1 cellular context compared by ENCODE assay signal in genomic region chr10:13649844-13650520, GRCh38.
TF ChIP-seq lines count a peak whose summit lies in the region.

No MANE protein-coding gene starts in this region.

TF ChIP-seq in K562, 482 proteins besides CTCF, POLR2A, EP300 and RAD21 (continued from another document):
- TF ChIP-seq THAP12 (CRISPR knock-in tag; IDR thresholded peaks at IDR 0.05): no peak
- no peak for TF ChIP-seq ZBTB7A (IDR thresholded peaks at IDR 0.05; ENCODE audit: borderline replicate concordance, control insufficient read depth, low read depth, low read length)
- no peak for TF ChIP-seq KAT2B (IDR thresholded peaks at IDR 0.05; ENCODE audit: low read depth, low read length)
- no peak for TF ChIP-seq EP400 (IDR thresholded peaks at IDR 0.05)
- TF ChIP-seq ESRRA (IDR thresholded peaks at IDR 0.05; ENCODE audit: borderline replicate concordance, low read depth): no peak
- no peak for TF ChIP-seq NR0B1 (IDR thresholded peaks at IDR 0.05; ENCODE audit: partially characterized antibody)
- TF ChIP-seq MYBL2 (IDR thresholded peaks at IDR 0.05; ENCODE audit: low read depth): no peak
- no peak for TF ChIP-seq MYBL2 (CRISPR knock-in tag; IDR thresholded peaks at IDR 0.05; ENCODE audit: borderline replicate concordance)
- no peak for TF ChIP-seq PHTF2 (CRISPR knock-in tag; IDR thresholded peaks at IDR 0.05)
- TF ChIP-seq MXI1 (IDR thresholded peaks at IDR 0.05; ENCODE audit: low read depth, low read length): no peak
